25 cellular contexts compared by ENCODE assay signal in the genomic region with DNA sequence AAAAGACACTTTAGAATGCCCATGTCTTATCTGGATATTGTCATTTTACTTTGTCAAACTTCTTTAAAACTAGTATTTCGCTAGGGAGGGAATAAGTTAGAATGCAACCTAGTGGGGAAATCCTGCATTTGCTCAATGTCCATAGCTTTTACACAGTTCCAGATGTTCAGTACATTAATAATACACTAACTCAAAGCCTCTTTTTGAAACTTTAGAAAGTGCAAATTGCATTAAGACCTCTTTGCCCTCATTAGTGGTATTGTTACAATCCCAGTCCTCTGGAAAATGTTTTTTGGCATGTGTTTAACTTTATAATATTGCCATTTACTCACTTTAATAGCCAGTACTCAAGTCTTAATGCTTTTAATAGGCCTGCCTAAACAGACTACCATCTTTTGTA.
"Had no signal": no experiment of that assay in that cellular context is flagged by ENCODE, and none has a peak within 500 bp of the region (broad histone marks: within the 10 kb centered on the region; RNA-seq: fewer than 3 reads in every experiment).

No MANE protein-coding gene starts in this region.

- H3K4me1 Mint-ChIP-seq: nephron progenitor cell, T-helper 17 cell had no signal

- H3K27ac Mint-ChIP-seq: activated CD4-positive, alpha-beta memory T cell treated with anti-CD3 and anti-CD28 coated beads, Interleukin-2, amount 10 ng/mL, durations not matched to agents 7 days and 5 days; activated naive CD8-positive, alpha-beta T cell; nephron progenitor cell; T-helper 17 cell; WTC11 had no signal

- DNase-seq: activated CD4-positive, alpha-beta memory T cell treated with anti-CD3 and anti-CD28 coated beads, Interleukin-2, amount 10 ng/mL, durations not matched to agents 7 days and 5 days; activated CD4-positive, alpha-beta T cell treated with anti-CD3 and anti-CD28 coated beads for 4 hours; activated effector memory CD4-positive, alpha-beta T cell treated with anti-CD3 and anti-CD28 coated beads, Interleukin-2, amount 50 U/mL, for 16 hours; activated T-cell treated with anti-CD3 and anti-CD28 coated beads, Interleukin-2, amount 50 U/mL, for 4 hours; amygdala; body of pancreas; central memory CD4-positive, alpha-beta T cell; effector CD8-positive, alpha-beta T cell; esophagus squamous epithelium; gastrocnemius medialis; heart right ventricle; left cardiac atrium; lower lobe of right lung; nephron progenitor cell; right cardiac atrium; stimulated activated CD4-positive, alpha-beta T cell treated with anti-CD3 and anti-CD28 coated beads, Interleukin-15, amount 100 ng/mL, for 24 hours; stimulated activated CD4-positive, alpha-beta T cell treated with anti-CD3 and anti-CD28 coated beads, Interleukin-4, amount 100 ng/mL, for 1 hour; stimulated activated naive CD4-positive, alpha-beta T cell; substantia nigra; T-helper 17 cell had no signal

- H3K9me3 ChIP-seq: body of pancreas, esophagus squamous epithelium, gastrocnemius medialis, lower lobe of right lung, prostate gland had no signal

- H3K27ac ChIP-seq: body of pancreas, esophagus squamous epithelium, gastrocnemius medialis, heart right ventricle, lower lobe of right lung, prostate gland, skin epidermis, tibial nerve had no signal

- H3K4me1 ChIP-seq: body of pancreas, esophagus squamous epithelium, gastrocnemius medialis, heart right ventricle, lower lobe of right lung, prostate gland, tibial nerve had no signal

- ATAC-seq: activated T-cell treated with anti-CD3 and anti-CD28 coated beads, Interleukin-2, amount 50 U/mL, for 4 hours; body of pancreas; gastrocnemius medialis; heart right ventricle; left cardiac atrium; lower lobe of right lung; right cardiac atrium; T-helper 17 cell; WTC11 had no signal

- H3K4me3 ChIP-seq: body of pancreas, esophagus squamous epithelium, gastrocnemius medialis, heart right ventricle, lower lobe of right lung, prostate gland, skin epidermis, tibial nerve had no signal

- H3K36me3 ChIP-seq: esophagus squamous epithelium, gastrocnemius medialis, heart right ventricle, lower lobe of right lung, prostate gland, tibial nerve had no signal

- H3K9me3 Mint-ChIP-seq: activated CD4-positive, alpha-beta memory T cell treated with anti-CD3 and anti-CD28 coated beads, Interleukin-2, amount 10 ng/mL, durations not matched to agents 7 days and 5 days had no signal

- H3K4me3 Mint-ChIP-seq: activated CD4-positive, alpha-beta memory T cell treated with anti-CD3 and anti-CD28 coated beads, Interleukin-2, amount 10 ng/mL, durations not matched to agents 7 days and 5 days; activated naive CD8-positive, alpha-beta T cell; activated T-cell treated with anti-CD3 and anti-CD28 coated beads, Interleukin-2, amount 50 U/mL, for 4 hours; nephron progenitor cell; T-helper 17 cell; WTC11 had no signal

- H3K27me3 Mint-ChIP-seq: activated CD4-positive, alpha-beta memory T cell treated with anti-CD3 and anti-CD28 coated beads, Interleukin-2, amount 10 ng/mL, durations not matched to agents 7 days and 5 days; activated naive CD8-positive, alpha-beta T cell; T-helper 17 cell had no signal

- H3K27me3 ChIP-seq: body of pancreas, esophagus squamous epithelium, gastrocnemius medialis, heart right ventricle, tibial nerve had no signal
